In genomic region chr9:33163433-33164137, GRCh38 we compare ENCODE assay signal across 10 cellular contexts. TPM values are rescaled to one million over a fixed set of nuclear protein-coding genes. Genes with fewer than 3 reads are reported as not detected.
DNase-seq lines count a peak whose midpoint lies in the region; ATAC-seq and TF ChIP-seq lines count a peak whose summit lies in the region.
"Had no signal": no experiment of that assay in that cellular context is flagged by ENCODE, and none has a peak within 500 bp of the region (broad histone marks: within the 10 kb centered on the region; RNA-seq: fewer than 3 reads in every experiment).

No MANE protein-coding gene starts in this region.

- no peak for TF ChIP-seq EP300 in tibial nerve (IDR thresholded peaks at IDR 0.05)

- no peaks in the 10 kb centered on the region for H3K27me3 Mint-ChIP-seq in activated naive CD4-positive, alpha-beta T cell treated with anti-CD3 and anti-CD28 coated beads, Interleukin-2, amount 10 ng/mL, durations not matched to agents 7 days and 5 days

- H3K4me3 Mint-ChIP-seq in activated naive CD4-positive, alpha-beta T cell treated with anti-CD3 and anti-CD28 coated beads, Interleukin-2, amount 10 ng/mL, durations not matched to agents 7 days and 5 days: peak overlapping the region; percentile 84

- no peak for TF ChIP-seq POLR2A in tibial nerve (IDR thresholded peaks at IDR 0.05)

- H3K4me1 ChIP-seq in mononuclear cell (ENCODE audit: insufficient read depth, low read length) (peaks cover 88% of the 10 kb centered on the region), tibial nerve (peaks cover 6 to 81% (median 70%) of the 10 kb centered on the region in 4 donors), aorta (ENCODE audit: control insufficient read depth in 1 of 2, insufficient read depth in 2 of 2, low read length in 2 of 2) (peaks cover 6 to 25% of the 10 kb centered on the region in 2 donors)

- ATAC-seq in HG03432 (IDR thresholded peaks at IDR 0.05; ENCODE audit: unreplicated experiment): no peak
- ATAC-seq in aorta (ENCODE audit: low FRiP score): no peak
- no peak for ATAC-seq in HG03108 (IDR thresholded peaks at IDR 0.05; ENCODE audit: unreplicated experiment)

- no peaks in the 10 kb centered on the region for H3K36me3 ChIP-seq in tibial nerve
- H3K36me3 ChIP-seq in aorta (ENCODE audit: control insufficient read depth in 1 of 2, insufficient read depth in 2 of 2, low read length in 1 of 2): no peaks in the 10 kb centered on the region

- H3K4me3 ChIP-seq in astrocyte of the cerebellum (ENCODE audit: low read depth, low read length): peak overlapping the region; percentile 95
- H3K4me3 ChIP-seq in mononuclear cell (ENCODE audit: low read length): peak overlapping the region; percentile 91
- peak overlapping the region in 2 of 4 donors; percentile 87 to 99 for H3K4me3 ChIP-seq in tibial nerve
- no peak overlapping the region for H3K4me3 ChIP-seq in aorta (ENCODE audit: low read length in 2 of 2)

- TF ChIP-seq CTCF in astrocyte of the cerebellum (IDR thresholded peaks at IDR 0.05; ENCODE audit: low read depth, low read length, missing control alignments) (no peak), tibial nerve (IDR thresholded peaks at IDR 0.05) (no peak)

- peaks cover 83% of the 10 kb centered on the region for H3K4me1 Mint-ChIP-seq in activated naive CD4-positive, alpha-beta T cell treated with anti-CD3 and anti-CD28 coated beads, Interleukin-2, amount 10 ng/mL, durations not matched to agents 7 days and 5 days

- H3K27ac ChIP-seq in tibial nerve: peak overlapping the region; percentile 92 to 98 (median 97)
- peak overlapping the region in 1 of 2 donors; percentile 81 for H3K27ac ChIP-seq in aorta (ENCODE audit: low read depth in 1 of 2, low read length in 2 of 2)

- no peaks in the 10 kb centered on the region for H3K27me3 ChIP-seq in mononuclear cell (ENCODE audit: insufficient read depth, low read length)
- no peaks in the 10 kb centered on the region for H3K27me3 ChIP-seq in tibial nerve
- H3K27me3 ChIP-seq in aorta (ENCODE audit: control insufficient read depth in 1 of 2, insufficient read depth in 2 of 2, low read length in 1 of 2): no peaks in the 10 kb centered on the region

- in situ Hi-C loops in astrocyte of the cerebellum (cut with HindIII; ENCODE audit: low sequenced_read_pairs): no loop called here

- intact Hi-C loops in aorta (cut with DNase I): loop anchor here in 1 of 2 donors (2.0 kb wide), 2 partner anchors 61 to 83 kb away; no protein-coding TSS in a partner anchor

- no peak for DNase-seq in activated naive CD4-positive, alpha-beta T cell treated with anti-CD3 and anti-CD28 coated beads, Interleukin-2, amount 10 ng/mL, durations not matched to agents 7 days and 5 days
- no peak for DNase-seq in activated naive CD4-positive, alpha-beta T cell treated with Interleukin-2 at 50 U/mL for 16 hours
- DNase-seq in astrocyte of the cerebellum (ENCODE audit: low read depth): no peak
- DNase-seq in tibial nerve (ENCODE audit: low spot score in 2 of 2): no peak
- no peak for DNase-seq in aorta
- DNase-seq: activated CD4-positive, CD25-positive, alpha-beta regulatory T cell treated with anti-CD3 and anti-CD28 coated beads, Interleukin-2, amount 50 U/mL, for 72 hours; DMS79 treated with DMSO at 0.1 percent for 48 hours had no signal

- H3K36me3 Mint-ChIP-seq in activated naive CD4-positive, alpha-beta T cell treated with anti-CD3 and anti-CD28 coated beads, Interleukin-2, amount 10 ng/mL, durations not matched to agents 7 days and 5 days: peaks cover 24% of the 10 kb centered on the region

- peak overlapping the region; percentile 78 for H3K27ac Mint-ChIP-seq in activated naive CD4-positive, alpha-beta T cell treated with anti-CD3 and anti-CD28 coated beads, Interleukin-2, amount 10 ng/mL, durations not matched to agents 7 days and 5 days

- H3K9me3 ChIP-seq in mononuclear cell (ENCODE audit: low read depth, low read length) (no peaks in the 10 kb centered on the region), tibial nerve (no peaks in the 10 kb centered on the region), aorta (ENCODE audit: control insufficient read depth, low read length) (no peaks in the 10 kb centered on the region)

- CTCF ChIA-PET in activated naive CD4-positive, alpha-beta T cell treated with anti-CD3 and anti-CD28 coated beads, Interleukin-2, amount 10 ng/mL, durations not matched to agents 7 days and 5 days (lab: Charles Lee): no interaction called here

- no peaks in the 10 kb centered on the region for H3K9me3 Mint-ChIP-seq in activated naive CD4-positive, alpha-beta T cell treated with anti-CD3 and anti-CD28 coated beads, Interleukin-2, amount 10 ng/mL, durations not matched to agents 7 days and 5 days

- 79 to 85% methylated on average over 7 of the region's 8 CpGs for WGBS in tibial nerve, 2 donors
- 72 to 75% methylated on average over 8 of the region's 8 CpGs for WGBS in aorta, 2 donors

RNA-seq across cellular contexts. Expression of gene B4GALT1, which starts 3.6 kb away (rescaled TPM):
- total RNA-seq in mononuclear cell (62.5 TPM), tibial nerve (10 to 100 TPM; 51.6 to 74.4 (median 65.3) TPM), aorta (10 to 100 TPM; 74.5 to 95.6 TPM)
- polyA plus RNA-seq in aorta: 10 to 100 TPM; 15.2 to 36.0 TPM

Comparison
In these comparisons a context has a peak if more than half of its experiments do, and no peak if none do; other contexts are left out.
1. H3K4me3 ChIP-seq: peak in astrocyte of the cerebellum (single experiment) and mononuclear cell (single experiment); none in aorta (0 of 2).